ENCODE assay signal across 1 cellular context in the genomic region with DNA sequence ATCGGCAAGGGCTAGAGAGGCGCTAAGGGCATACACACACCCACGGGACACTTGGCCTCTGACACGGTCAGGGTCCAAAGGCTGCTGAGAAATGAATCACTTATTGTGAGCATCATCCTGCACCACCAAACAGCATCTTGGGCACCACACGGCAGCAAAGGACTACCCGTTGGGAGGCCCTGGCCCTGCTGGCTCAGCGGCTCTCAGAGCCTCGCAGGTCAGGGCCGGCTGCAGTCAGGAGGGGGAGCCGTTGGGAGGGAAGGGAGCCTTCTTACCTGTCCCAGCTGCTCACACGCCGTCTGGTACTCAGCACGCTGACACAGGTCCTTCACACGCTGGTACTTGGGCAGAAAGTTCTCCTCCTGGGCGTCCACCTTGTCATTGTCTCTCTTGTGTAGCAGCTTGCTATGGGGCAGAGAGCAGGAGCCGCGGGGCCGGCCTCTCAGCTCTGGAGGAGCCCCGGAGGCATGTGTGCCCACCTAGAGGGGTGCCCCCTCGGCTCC.
TF ChIP-seq lines count a peak whose summit lies in the region.

No MANE protein-coding gene starts in this region.

TF ChIP-seq in HepG2, 621 proteins besides CTCF, POLR2A, EP300 and RAD21 (continues in another document):
- TF ChIP-seq, protein P1, sequence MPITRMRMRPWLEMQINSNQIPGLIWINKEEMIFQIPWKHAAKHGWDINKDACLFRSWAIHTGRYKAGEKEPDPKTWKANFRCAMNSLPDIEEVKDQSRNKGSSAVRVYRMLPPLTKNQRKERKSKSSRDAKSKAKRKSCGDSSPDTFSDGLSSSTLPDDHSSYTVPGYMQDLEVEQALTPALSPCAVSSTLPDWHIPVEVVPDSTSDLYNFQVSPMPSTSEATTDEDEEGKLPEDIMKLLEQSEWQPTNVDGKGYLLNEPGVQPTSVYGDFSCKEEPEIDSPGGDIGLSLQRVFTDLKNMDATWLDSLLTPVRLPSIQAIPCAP (CRISPR knock-in tag; IDR thresholded peaks at IDR 0.05; ENCODE audit: low read depth): no peak
- no peak for TF ChIP-seq ZNF562 (CRISPR knock-in tag; IDR thresholded peaks at IDR 0.05; ENCODE audit: borderline replicate concordance)
- TF ChIP-seq ZSCAN20 (CRISPR knock-in tag; IDR thresholded peaks at IDR 0.05; ENCODE audit: borderline replicate concordance): no peak
- no peak for TF ChIP-seq RFX3 (CRISPR knock-in tag; IDR thresholded peaks at IDR 0.05)
- no peak for TF ChIP-seq HNRNPK (IDR thresholded peaks at IDR 0.05; ENCODE audit: low read depth, low read length, poor library complexity, severe bottlenecking)
- no peak for TF ChIP-seq ZNF235 (CRISPR knock-in tag; IDR thresholded peaks at IDR 0.05; ENCODE audit: borderline replicate concordance)
- 0 out of 2 replicates have a peak, but pooled peaks have one; percentile 23 for TF ChIP-seq FOXC1 (CRISPR knock-in tag; IDR thresholded peaks at IDR 0.05; ENCODE audit: borderline replicate concordance)
- TF ChIP-seq GABPB1 (CRISPR knock-in tag; IDR thresholded peaks at IDR 0.05): no peak
- no peak for TF ChIP-seq ZMYM4 (CRISPR knock-in tag; IDR thresholded peaks at IDR 0.05)
- TF ChIP-seq HNRNPLL (IDR thresholded peaks at IDR 0.05; ENCODE audit: low read depth, low read length, poor library complexity, severe bottlenecking): no peak
- TF ChIP-seq ZNF335 (CRISPR knock-in tag; IDR thresholded peaks at IDR 0.05): no peak
- no peak for TF ChIP-seq U2AF1 (optimal IDR thresholded peaks at IDR 0.05; ENCODE audit: low read depth, low read length)
- no peak for TF ChIP-seq CREB1 (IDR thresholded peaks at IDR 0.05)
- no peak for TF ChIP-seq CREB1 (CRISPR knock-in tag; IDR thresholded peaks at IDR 0.05)
- no peak for TF ChIP-seq GTF2F1 (IDR thresholded peaks at IDR 0.05; ENCODE audit: low read length)
- no peak for TF ChIP-seq ZNF282 (IDR thresholded peaks at IDR 0.05; ENCODE audit: partially characterized antibody)
- no peak for TF ChIP-seq ZNF501 (CRISPR knock-in tag; IDR thresholded peaks at IDR 0.05)
- 0 out of 2 replicates have a peak, but pooled peaks have one; percentile 10 for TF ChIP-seq BCL6 (CRISPR knock-in tag; IDR thresholded peaks at IDR 0.05)
- no peak for TF ChIP-seq ZNF619 (CRISPR knock-in tag; IDR thresholded peaks at IDR 0.05)
- TF ChIP-seq, protein P2, sequence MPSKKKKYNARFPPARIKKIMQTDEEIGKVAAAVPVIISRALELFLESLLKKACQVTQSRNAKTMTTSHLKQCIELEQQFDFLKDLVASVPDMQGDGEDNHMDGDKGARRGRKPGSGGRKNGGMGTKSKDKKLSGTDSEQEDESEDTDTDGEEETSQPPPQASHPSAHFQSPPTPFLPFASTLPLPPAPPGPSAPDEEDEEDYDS (CRISPR knock-in tag; IDR thresholded peaks at IDR 0.05): no peak
- TF ChIP-seq ZNF260 (CRISPR knock-in tag; IDR thresholded peaks at IDR 0.05; ENCODE audit: borderline replicate concordance, low read depth): no peak
- 0 out of 2 replicates have a peak, but pooled peaks have one; percentile 1 for TF ChIP-seq ZNF232 (CRISPR knock-in tag; IDR thresholded peaks at IDR 0.05; ENCODE audit: borderline replicate concordance)
- no peak for TF ChIP-seq ZNF556 (CRISPR knock-in tag; IDR thresholded peaks at IDR 0.05; ENCODE audit: borderline replicate concordance)
- TF ChIP-seq RAD51 (IDR thresholded peaks at IDR 0.05; ENCODE audit: borderline replicate concordance): no peak
- no peak for TF ChIP-seq EHMT2 (IDR thresholded peaks at IDR 0.05; ENCODE audit: borderline replicate concordance, low read depth, low read length)
- TF ChIP-seq SIN3B (IDR thresholded peaks at IDR 0.05; ENCODE audit: low read length): no peak
- TF ChIP-seq ZSCAN12 (CRISPR knock-in tag; IDR thresholded peaks at IDR 0.05): no peak
- TF ChIP-seq MED8 (CRISPR knock-in tag; IDR thresholded peaks at IDR 0.05; ENCODE audit: insufficient replicate concordance): no peak
- TF ChIP-seq KLF13 (CRISPR knock-in tag; IDR thresholded peaks at IDR 0.05): no peak
- TF ChIP-seq MEIS2 (CRISPR knock-in tag; IDR thresholded peaks at IDR 0.05): 0 out of 2 replicates have a peak, but pooled peaks have one; percentile 35
- TF ChIP-seq ZNF160 (CRISPR knock-in tag; IDR thresholded peaks at IDR 0.05): no peak
- TF ChIP-seq SP1 (IDR thresholded peaks at IDR 0.05): no peak
- TF ChIP-seq SP1 (CRISPR knock-in tag; IDR thresholded peaks at IDR 0.05): no peak
- 0 out of 2 replicates have a peak, but pooled peaks have one; percentile 22 for TF ChIP-seq HNRNPL (IDR thresholded peaks at IDR 0.05; ENCODE audit: low read depth, low read length)
- TF ChIP-seq MEIS1 (CRISPR knock-in tag; IDR thresholded peaks at IDR 0.05; ENCODE audit: borderline replicate concordance): 0 out of 2 replicates have a peak, but pooled peaks have one; percentile 35
- no peak for TF ChIP-seq SIX1 (CRISPR knock-in tag; IDR thresholded peaks at IDR 0.05; ENCODE audit: borderline replicate concordance)
- no peak for TF ChIP-seq SOX13 (IDR thresholded peaks at IDR 0.05)
- no peak for TF ChIP-seq SOX13 (CRISPR knock-in tag; conservative IDR thresholded peaks at IDR 0.05 in 1 of 2, IDR thresholded peaks at IDR 0.05 in 1 of 2)
- TF ChIP-seq, protein P3, sequence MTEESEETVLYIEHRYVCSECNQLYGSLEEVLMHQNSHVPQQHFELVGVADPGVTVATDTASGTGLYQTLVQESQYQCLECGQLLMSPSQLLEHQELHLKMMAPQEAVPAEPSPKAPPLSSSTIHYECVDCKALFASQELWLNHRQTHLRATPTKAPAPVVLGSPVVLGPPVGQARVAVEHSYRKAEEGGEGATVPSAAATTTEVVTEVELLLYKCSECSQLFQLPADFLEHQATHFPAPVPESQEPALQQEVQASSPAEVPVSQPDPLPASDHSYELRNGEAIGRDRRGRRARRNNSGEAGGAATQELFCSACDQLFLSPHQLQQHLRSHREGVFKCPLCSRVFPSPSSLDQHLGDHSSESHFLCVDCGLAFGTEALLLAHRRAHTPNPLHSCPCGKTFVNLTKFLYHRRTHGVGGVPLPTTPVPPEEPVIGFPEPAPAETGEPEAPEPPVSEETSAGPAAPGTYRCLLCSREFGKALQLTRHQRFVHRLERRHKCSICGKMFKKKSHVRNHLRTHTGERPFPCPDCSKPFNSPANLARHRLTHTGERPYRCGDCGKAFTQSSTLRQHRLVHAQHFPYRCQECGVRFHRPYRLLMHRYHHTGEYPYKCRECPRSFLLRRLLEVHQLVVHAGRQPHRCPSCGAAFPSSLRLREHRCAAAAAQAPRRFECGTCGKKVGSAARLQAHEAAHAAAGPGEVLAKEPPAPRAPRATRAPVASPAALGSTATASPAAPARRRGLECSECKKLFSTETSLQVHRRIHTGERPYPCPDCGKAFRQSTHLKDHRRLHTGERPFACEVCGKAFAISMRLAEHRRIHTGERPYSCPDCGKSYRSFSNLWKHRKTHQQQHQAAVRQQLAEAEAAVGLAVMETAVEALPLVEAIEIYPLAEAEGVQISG (CRISPR knock-in tag; IDR thresholded peaks at IDR 0.05): peak; percentile 90
- TF ChIP-seq, protein P4, sequence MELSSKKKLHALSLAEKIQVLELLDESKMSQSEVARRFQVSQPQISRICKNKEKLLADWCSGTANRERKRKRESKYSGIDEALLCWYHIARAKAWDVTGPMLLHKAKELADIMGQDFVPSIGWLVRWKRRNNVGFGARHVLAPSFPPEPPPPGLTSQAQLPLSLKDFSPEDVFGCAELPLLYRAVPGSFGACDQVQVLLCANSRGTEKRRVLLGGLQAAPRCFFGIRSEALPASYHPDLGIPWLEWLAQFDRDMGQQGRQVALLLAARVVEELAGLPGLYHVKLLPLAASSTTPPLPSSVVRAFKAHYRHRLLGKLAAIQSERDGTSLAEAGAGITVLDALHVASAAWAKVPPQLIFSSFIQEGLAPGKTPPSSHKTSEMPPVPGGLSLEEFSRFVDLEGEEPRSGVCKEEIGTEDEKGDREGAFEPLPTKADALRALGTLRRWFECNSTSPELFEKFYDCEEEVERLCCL (CRISPR knock-in tag; IDR thresholded peaks at IDR 0.05; ENCODE audit: borderline replicate concordance): no peak
- TF ChIP-seq THYN1 (CRISPR knock-in tag; IDR thresholded peaks at IDR 0.05; ENCODE audit: borderline replicate concordance, low read depth): no peak
- TF ChIP-seq ZNF10 (CRISPR knock-in tag; IDR thresholded peaks at IDR 0.05; ENCODE audit: borderline replicate concordance, low read depth): no peak
- TF ChIP-seq GABPA (IDR thresholded peaks at IDR 0.05; ENCODE audit: low read depth, low read length): no peak
- TF ChIP-seq GABPA (CRISPR knock-in tag; IDR thresholded peaks at IDR 0.05; ENCODE audit: low read depth): no peak
- TF ChIP-seq, protein P5, sequence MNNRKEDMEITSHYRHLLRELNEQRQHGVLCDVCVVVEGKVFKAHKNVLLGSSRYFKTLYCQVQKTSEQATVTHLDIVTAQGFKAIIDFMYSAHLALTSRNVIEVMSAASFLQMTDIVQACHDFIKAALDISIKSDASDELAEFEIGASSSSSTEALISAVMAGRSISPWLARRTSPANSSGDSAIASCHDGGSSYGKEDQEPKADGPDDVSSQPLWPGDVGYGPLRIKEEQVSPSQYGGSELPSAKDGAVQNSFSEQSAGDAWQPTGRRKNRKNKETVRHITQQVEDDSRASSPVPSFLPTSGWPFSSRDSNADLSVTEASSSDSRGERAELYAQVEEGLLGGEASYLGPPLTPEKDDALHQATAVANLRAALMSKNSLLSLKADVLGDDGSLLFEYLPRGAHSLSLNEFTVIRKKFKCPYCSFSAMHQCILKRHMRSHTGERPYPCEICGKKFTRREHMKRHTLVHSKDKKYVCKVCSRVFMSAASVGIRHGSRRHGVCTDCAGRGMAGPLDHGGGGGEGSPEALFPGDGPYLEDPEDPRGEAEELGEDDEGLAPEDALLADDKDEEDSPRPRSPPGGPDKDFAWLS (CRISPR knock-in tag; IDR thresholded peaks at IDR 0.05; ENCODE audit: borderline replicate concordance): no peak
- TF ChIP-seq STAG1 (CRISPR knock-in tag; IDR thresholded peaks at IDR 0.05): peak; percentile 53
- TF ChIP-seq SP5 (CRISPR knock-in tag; IDR thresholded peaks at IDR 0.05; ENCODE audit: borderline replicate concordance, low read depth): no peak
- no peak for TF ChIP-seq ZFP62 (CRISPR knock-in tag; IDR thresholded peaks at IDR 0.05)
- no peak for TF ChIP-seq NR2C2 (CRISPR knock-in tag; IDR thresholded peaks at IDR 0.05; ENCODE audit: borderline replicate concordance)
- TF ChIP-seq XBP1 (CRISPR knock-in tag; IDR thresholded peaks at IDR 0.05): no peak
- TF ChIP-seq ZNF790 (CRISPR knock-in tag; IDR thresholded peaks at IDR 0.05; ENCODE audit: borderline replicate concordance): no peak
- TF ChIP-seq DMAP1 (CRISPR knock-in tag; IDR thresholded peaks at IDR 0.05): 0 out of 2 replicates have a peak, but pooled peaks have one; percentile 0
- TF ChIP-seq, protein P6, sequence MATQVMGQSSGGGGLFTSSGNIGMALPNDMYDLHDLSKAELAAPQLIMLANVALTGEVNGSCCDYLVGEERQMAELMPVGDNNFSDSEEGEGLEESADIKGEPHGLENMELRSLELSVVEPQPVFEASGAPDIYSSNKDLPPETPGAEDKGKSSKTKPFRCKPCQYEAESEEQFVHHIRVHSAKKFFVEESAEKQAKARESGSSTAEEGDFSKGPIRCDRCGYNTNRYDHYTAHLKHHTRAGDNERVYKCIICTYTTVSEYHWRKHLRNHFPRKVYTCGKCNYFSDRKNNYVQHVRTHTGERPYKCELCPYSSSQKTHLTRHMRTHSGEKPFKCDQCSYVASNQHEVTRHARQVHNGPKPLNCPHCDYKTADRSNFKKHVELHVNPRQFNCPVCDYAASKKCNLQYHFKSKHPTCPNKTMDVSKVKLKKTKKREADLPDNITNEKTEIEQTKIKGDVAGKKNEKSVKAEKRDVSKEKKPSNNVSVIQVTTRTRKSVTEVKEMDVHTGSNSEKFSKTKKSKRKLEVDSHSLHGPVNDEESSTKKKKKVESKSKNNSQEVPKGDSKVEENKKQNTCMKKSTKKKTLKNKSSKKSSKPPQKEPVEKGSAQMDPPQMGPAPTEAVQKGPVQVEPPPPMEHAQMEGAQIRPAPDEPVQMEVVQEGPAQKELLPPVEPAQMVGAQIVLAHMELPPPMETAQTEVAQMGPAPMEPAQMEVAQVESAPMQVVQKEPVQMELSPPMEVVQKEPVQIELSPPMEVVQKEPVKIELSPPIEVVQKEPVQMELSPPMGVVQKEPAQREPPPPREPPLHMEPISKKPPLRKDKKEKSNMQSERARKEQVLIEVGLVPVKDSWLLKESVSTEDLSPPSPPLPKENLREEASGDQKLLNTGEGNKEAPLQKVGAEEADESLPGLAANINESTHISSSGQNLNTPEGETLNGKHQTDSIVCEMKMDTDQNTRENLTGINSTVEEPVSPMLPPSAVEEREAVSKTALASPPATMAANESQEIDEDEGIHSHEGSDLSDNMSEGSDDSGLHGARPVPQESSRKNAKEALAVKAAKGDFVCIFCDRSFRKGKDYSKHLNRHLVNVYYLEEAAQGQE (IDR thresholded peaks at IDR 0.05; ENCODE audit: borderline replicate concordance in 1 of 2, low read depth in 1 of 2, low read length in 2 of 2): no peak
- TF ChIP-seq FOXM1 (CRISPR knock-in tag; IDR thresholded peaks at IDR 0.05): no peak
- TF ChIP-seq TP53 (CRISPR knock-in tag; conservative IDR thresholded peaks at IDR 0.05): no peak
- no peak for TF ChIP-seq ZNF614 (CRISPR knock-in tag; IDR thresholded peaks at IDR 0.05; ENCODE audit: borderline replicate concordance)
- no peak for TF ChIP-seq MTF1 (CRISPR knock-in tag; IDR thresholded peaks at IDR 0.05)
- TF ChIP-seq RNF219 (CRISPR knock-in tag; IDR thresholded peaks at IDR 0.05): no peak
- 0 out of 2 replicates have a peak, but pooled peaks have one; percentile 18 for TF ChIP-seq SP4 (CRISPR knock-in tag; IDR thresholded peaks at IDR 0.05)
- TF ChIP-seq, protein P7, sequence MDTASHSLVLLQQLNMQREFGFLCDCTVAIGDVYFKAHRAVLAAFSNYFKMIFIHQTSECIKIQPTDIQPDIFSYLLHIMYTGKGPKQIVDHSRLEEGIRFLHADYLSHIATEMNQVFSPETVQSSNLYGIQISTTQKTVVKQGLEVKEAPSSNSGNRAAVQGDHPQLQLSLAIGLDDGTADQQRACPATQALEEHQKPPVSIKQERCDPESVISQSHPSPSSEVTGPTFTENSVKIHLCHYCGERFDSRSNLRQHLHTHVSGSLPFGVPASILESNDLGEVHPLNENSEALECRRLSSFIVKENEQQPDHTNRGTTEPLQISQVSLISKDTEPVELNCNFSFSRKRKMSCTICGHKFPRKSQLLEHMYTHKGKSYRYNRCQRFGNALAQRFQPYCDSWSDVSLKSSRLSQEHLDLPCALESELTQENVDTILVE (CRISPR knock-in tag; IDR thresholded peaks at IDR 0.05): no peak
- TF ChIP-seq PTBP1 (IDR thresholded peaks at IDR 0.05; ENCODE audit: low read depth, low read length, poor library complexity, severe bottlenecking): peak; percentile 33
